In the genomic region with DNA sequence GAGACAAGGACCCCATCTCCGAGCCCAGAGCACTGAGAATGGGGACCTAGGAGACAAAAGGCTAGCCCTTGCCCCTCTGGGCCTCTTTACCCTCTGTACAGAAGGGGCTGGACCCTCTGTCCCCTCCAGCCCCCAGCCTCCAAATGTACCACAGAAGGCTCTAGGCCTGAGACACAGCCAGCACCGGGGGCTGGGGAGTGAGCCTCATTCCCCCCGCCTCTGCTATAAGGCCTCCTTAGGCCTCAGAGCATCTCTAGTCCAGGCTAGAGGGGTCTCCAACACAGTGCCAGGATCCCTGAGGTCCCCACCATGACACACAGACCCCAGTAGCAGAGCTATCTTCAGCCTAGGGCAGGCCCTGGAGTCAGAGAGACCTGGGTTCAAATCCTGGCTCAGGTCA, we compare ENCODE assay signal across 9 cellular contexts. TPM values are rescaled to one million over a fixed set of nuclear protein-coding genes. Genes with fewer than 3 reads are reported as not detected.
A peak's percentile ranks its signal among the peaks of the same experiment; 100 is the strongest.
DNase-seq lines count a peak whose midpoint lies in the region; ATAC-seq and TF ChIP-seq lines count a peak whose summit lies in the region.
"Had no signal": no experiment of that assay in that cellular context is flagged by ENCODE, and none has a peak within 500 bp of the region (broad histone marks: within the 10 kb centered on the region; RNA-seq: fewer than 3 reads in every experiment).

No MANE protein-coding gene starts in this region.

- peak overlapping the region in 6 of 7 donors; percentile 25 to 86 (median 60) for H3K4me3 Mint-ChIP-seq in CD8-positive, alpha-beta memory T cell

- no peaks in the 10 kb centered on the region for H3K27me3 Mint-ChIP-seq in CD8-positive, alpha-beta memory T cell

- no peaks in the 10 kb centered on the region for H3K36me3 Mint-ChIP-seq in CD8-positive, alpha-beta memory T cell

- H3K27ac ChIP-seq in CD8-positive, alpha-beta memory T cell (ENCODE audit: low read depth, low read length): peak overlapping the region; percentile 68
- H3K27ac ChIP-seq in Panc1 (ENCODE audit: low read length): peak overlapping the region; percentile 91; the same call in 1 of the 2 replicates
- peak overlapping the region; percentile 94 to 96 for H3K27ac ChIP-seq in esophagus (ENCODE audit: low read depth in 2 of 2, low read length in 1 of 2)
- H3K27ac ChIP-seq in prostate gland: peak overlapping the region; percentile 90

- no peak for ATAC-seq in Panc1
- ATAC-seq in GM18907 (IDR thresholded peaks at IDR 0.05; ENCODE audit: unreplicated experiment): no peak
- no peak for ATAC-seq in HG03457 (IDR thresholded peaks at IDR 0.05; ENCODE audit: unreplicated experiment)

- 80 to 83% methylated on average over 3 of the region's 3 CpGs for WGBS in esophagus, 2 donors
- WGBS in prostate gland: 67% methylated on average over 3 of the region's 3 CpGs

- no peak overlapping the region for H3K4me3 ChIP-seq in CD8-positive, alpha-beta memory T cell (ENCODE audit: low read length)
- H3K4me3 ChIP-seq in Panc1 (ENCODE audit: low read depth in 2 of 2, low read length in 2 of 2): no peak overlapping the region
- peak overlapping the region in 1 of 2 donors; percentile 57 for H3K4me3 ChIP-seq in esophagus (ENCODE audit: low read depth in 1 of 2, low read length in 2 of 2)
- no peak overlapping the region for H3K4me3 ChIP-seq in prostate gland

- no peak for TF ChIP-seq CTCF in Panc1 (IDR thresholded peaks at IDR 0.05)
- no peak for TF ChIP-seq CTCF in prostate gland (IDR thresholded peaks at IDR 0.05)

- no peaks in the 10 kb centered on the region for H3K9me3 ChIP-seq in CD8-positive, alpha-beta memory T cell (ENCODE audit: low read length)
- no peaks in the 10 kb centered on the region for H3K9me3 ChIP-seq in Panc1 (ENCODE audit: control insufficient read depth, insufficient read depth, low read depth, low read length)
- no peaks in the 10 kb centered on the region for H3K9me3 ChIP-seq in esophagus (ENCODE audit: control insufficient read depth in 2 of 2, insufficient read depth in 1 of 2, low read depth in 1 of 2, low read length in 1 of 2)
- H3K9me3 ChIP-seq in prostate gland: no peaks in the 10 kb centered on the region

- H3K4me1 ChIP-seq in CD8-positive, alpha-beta memory T cell (ENCODE audit: insufficient read depth, low read length): peaks cover 33% of the 10 kb centered on the region
- H3K4me1 ChIP-seq in Panc1 (ENCODE audit: control insufficient read depth, insufficient read depth, low read length): peaks cover 16% of the 10 kb centered on the region
- peaks cover 11 to 27% of the 10 kb centered on the region in 2 donors for H3K4me1 ChIP-seq in esophagus (ENCODE audit: control insufficient read depth in 2 of 2, insufficient read depth in 2 of 2, low read length in 1 of 2)
- H3K4me1 ChIP-seq in prostate gland (replicated peaks): peaks cover 11% of the 10 kb centered on the region

- DNase-seq in CD8-positive, alpha-beta memory T cell: no peak
- DNase-seq in Panc1 (ENCODE audit: low read depth, low spot score) (no peak), prostate gland (ENCODE audit: low spot score) (no peak), HEK293T (ENCODE audit: extremely low spot score) (no peak), amygdala (lab: John Stamatoyannopoulos, UW) (no peak)

- H3K36me3 ChIP-seq in CD8-positive, alpha-beta memory T cell (ENCODE audit: insufficient read depth, low read length): no peaks in the 10 kb centered on the region
- H3K36me3 ChIP-seq in Panc1 (ENCODE audit: control insufficient read depth, insufficient read depth, low read length): peaks cover 5% of the 10 kb centered on the region; the same call in 1 of the 2 replicates
- H3K36me3 ChIP-seq in esophagus (ENCODE audit: control insufficient read depth in 2 of 2, insufficient read depth in 2 of 2, low read length in 1 of 2): peaks cover 0 to 23% of the 10 kb centered on the region in 2 donors
- peaks cover 0 to 12% of the 10 kb centered on the region in 2 donors for H3K36me3 ChIP-seq in prostate gland

- H3K27ac Mint-ChIP-seq in CD8-positive, alpha-beta memory T cell: peak overlapping the region in 1 of 8 donors; percentile 38

- H3K4me1 Mint-ChIP-seq in CD8-positive, alpha-beta memory T cell: peaks cover 24 to 35% (median 26%) of the 10 kb centered on the region in 3 donors

- no peaks in the 10 kb centered on the region for H3K9me3 Mint-ChIP-seq in CD8-positive, alpha-beta memory T cell

- CTCF ChIA-PET in CD8-positive, alpha-beta memory T cell (lab: Charles Lee): interaction anchor here (1.1 to 2.3 kb wide), 9 partner anchors 10 to 451 kb away, joined by 3 to 14 read pairs (median 3); a partner anchor contains a TSS
- CTCF ChIA-PET in Panc1 (lab: Charles Lee) (no interaction called here), HEK293T (lab: Yijun Ruan, JAX) (no interaction called here)

- in situ Hi-C loops in Panc1 (cut with HindIII; ENCODE audit: low pct_unique_long_range_greater_than_20kb, low sequenced_read_pairs): no loop called here

- no peaks in the 10 kb centered on the region for H3K27me3 ChIP-seq in CD8-positive, alpha-beta memory T cell (ENCODE audit: insufficient read depth, low read length, poor library complexity, severe bottlenecking)
- no peaks in the 10 kb centered on the region for H3K27me3 ChIP-seq in Panc1 (ENCODE audit: control insufficient read depth, insufficient read depth, low read length)
- H3K27me3 ChIP-seq in esophagus (ENCODE audit: control insufficient read depth in 1 of 2, insufficient read depth in 2 of 2, low read length in 2 of 2): no peaks in the 10 kb centered on the region
- no peaks in the 10 kb centered on the region for H3K27me3 ChIP-seq in prostate gland (replicated peaks; ENCODE audit: insufficient read depth)

- intact Hi-C loops in Panc1 (cut with micrococcal nuclease; ENCODE audit: unreplicated experiment) (loop anchor here (2.0 kb wide), 1 partner anchor 117 kb away; a partner anchor contains a TSS), prostate gland (cut with DNase I) (no loop called here)

- POLR2A ChIA-PET in CD8-positive, alpha-beta memory T cell (lab: Charles Lee): no interaction called here
- POLR2A ChIA-PET in Panc1 (lab: Charles Lee): interaction anchor here (1.0 kb wide), 1 partner anchor 117 kb away, joined by 3 read pairs; a partner anchor contains a TSS
- POLR2A ChIA-PET in HEK293T (lab: Yijun Ruan, JAX): no interaction called here

- no peak for TF ChIP-seq POLR2A in prostate gland (IDR thresholded peaks at IDR 0.05)

- BruUV-seq in Panc1 (replicated peaks; lab: Mats Ljungman, UMichigan): no TSS peak

TF ChIP-seq in HEK293T, 16 proteins besides CTCF, POLR2A, EP300 and RAD21:
- no peak for TF ChIP-seq BHLHE40 (IDR thresholded peaks at IDR 0.05; ENCODE audit: borderline replicate concordance)
- TF ChIP-seq ELF4 (IDR thresholded peaks at IDR 0.05): no peak
- no peak for TF ChIP-seq L3MBTL2 (conservative IDR thresholded peaks at IDR 0.05)
- TF ChIP-seq FOXA1 (IDR thresholded peaks at IDR 0.05): no peak
- TF ChIP-seq FOXK2 (IDR thresholded peaks at IDR 0.05): no peak
- TF ChIP-seq, protein P1, sequence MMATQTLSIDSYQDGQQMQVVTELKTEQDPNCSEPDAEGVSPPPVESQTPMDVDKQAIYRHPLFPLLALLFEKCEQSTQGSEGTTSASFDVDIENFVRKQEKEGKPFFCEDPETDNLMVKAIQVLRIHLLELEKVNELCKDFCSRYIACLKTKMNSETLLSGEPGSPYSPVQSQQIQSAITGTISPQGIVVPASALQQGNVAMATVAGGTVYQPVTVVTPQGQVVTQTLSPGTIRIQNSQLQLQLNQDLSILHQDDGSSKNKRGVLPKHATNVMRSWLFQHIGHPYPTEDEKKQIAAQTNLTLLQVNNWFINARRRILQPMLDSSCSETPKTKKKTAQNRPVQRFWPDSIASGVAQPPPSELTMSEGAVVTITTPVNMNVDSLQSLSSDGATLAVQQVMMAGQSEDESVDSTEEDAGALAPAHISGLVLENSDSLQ (IDR thresholded peaks at IDR 0.05): no peak
- no peak for TF ChIP-seq LEF1 (IDR thresholded peaks at IDR 0.05; ENCODE audit: borderline replicate concordance)
- TF ChIP-seq ARNT (IDR thresholded peaks at IDR 0.05): no peak
- TF ChIP-seq SP1 (IDR thresholded peaks at IDR 0.05): no peak
- no peak for TF ChIP-seq NFRKB (IDR thresholded peaks at IDR 0.05)
- no peak for TF ChIP-seq SUZ12 (IDR thresholded peaks at IDR 0.05)
- no peak for TF ChIP-seq TARDBP (IDR thresholded peaks at IDR 0.05)
- TF ChIP-seq FOXM1 (IDR thresholded peaks at IDR 0.05; ENCODE audit: borderline replicate concordance): no peak
- TF ChIP-seq HDGF (IDR thresholded peaks at IDR 0.05; ENCODE audit: borderline replicate concordance): no peak
- no peak for TF ChIP-seq ZNF384 (IDR thresholded peaks at IDR 0.05)
- no peak for TF ChIP-seq CTBP1 (IDR thresholded peaks at IDR 0.05; ENCODE audit: borderline replicate concordance)

RNA-seq across cellular contexts. Expression of a gene that starts 4.8 kb away (rescaled TPM):
- 10 to 100 TPM; 13.2 to 14.7 TPM for total RNA-seq in CD8-positive, alpha-beta memory T cell
- polyA plus RNA-seq in CD8-positive, alpha-beta memory T cell: 0.98 TPM
- total RNA-seq in Panc1 (2021; ENCODE audit: unreplicated experiment) (71.7 TPM), prostate gland (100 to 1,000 TPM; 200 to 209 TPM)
- polyA plus RNA-seq in Panc1 (2012; ENCODE audit: insufficient read length): 51.5 TPM
- polyA plus RNA-seq in esophagus: 100 to 1,000 TPM; 100 to 103 TPM

RNA-seq across cellular contexts. Expression of a gene that starts 21.4 kb away (rescaled TPM):
- total RNA-seq in CD8-positive, alpha-beta memory T cell: 10 to 100 TPM; 14.6 to 15.4 TPM
- polyA plus RNA-seq in CD8-positive, alpha-beta memory T cell: 138 TPM
- total RNA-seq in Panc1 (2021; ENCODE audit: unreplicated experiment) (84.4 TPM), prostate gland (100 to 1,000 TPM; 382 to 434 TPM)
- 108 TPM for polyA plus RNA-seq in Panc1 (2012; ENCODE audit: insufficient read length)
- polyA plus RNA-seq in esophagus: 100 to 1,000 TPM in 1 of 2 donors, 10 to 100 TPM in 1; 41.1 to 127 TPM

RNA-seq across cellular contexts. Expression of a gene that starts 36.8 kb away (rescaled TPM):
- under 1 TPM in 1 of 2 experiments, not detected in 1; 0.22 TPM for total RNA-seq in CD8-positive, alpha-beta memory T cell
- not detected for polyA plus RNA-seq in CD8-positive, alpha-beta memory T cell
- total RNA-seq in Panc1 (2021; ENCODE audit: unreplicated experiment): 1.7 TPM
- polyA plus RNA-seq in Panc1 (2012; ENCODE audit: insufficient read length): 2.1 TPM
- 1 to 10 TPM; 1.6 to 3.3 TPM for polyA plus RNA-seq in esophagus
- total RNA-seq in prostate gland: 10 to 100 TPM; 14.4 to 33.3 TPM
- total RNA-seq: subcutaneous adipose tissue had no signal

RNA-seq across cellular contexts. Expression of a gene that starts 54.4 kb away (rescaled TPM):
- total RNA-seq in CD8-positive, alpha-beta memory T cell: not detected
- not detected for polyA plus RNA-seq in CD8-positive, alpha-beta memory T cell
- not detected for total RNA-seq in Panc1 (2021; ENCODE audit: unreplicated experiment)
- polyA plus RNA-seq in Panc1 (2012; ENCODE audit: insufficient read length): not detected
- 10 to 100 TPM in 1 of 2 donors, 1 to 10 TPM in 1; 5.3 to 13.1 TPM for polyA plus RNA-seq in esophagus
- 1 to 10 TPM in 1 of 2 donors, under 1 TPM in 1; 0.23 to 1.5 TPM for total RNA-seq in prostate gland
- total RNA-seq: subcutaneous adipose tissue had no signal
